21 cellular contexts compared by ENCODE assay signal in the genomic region with DNA sequence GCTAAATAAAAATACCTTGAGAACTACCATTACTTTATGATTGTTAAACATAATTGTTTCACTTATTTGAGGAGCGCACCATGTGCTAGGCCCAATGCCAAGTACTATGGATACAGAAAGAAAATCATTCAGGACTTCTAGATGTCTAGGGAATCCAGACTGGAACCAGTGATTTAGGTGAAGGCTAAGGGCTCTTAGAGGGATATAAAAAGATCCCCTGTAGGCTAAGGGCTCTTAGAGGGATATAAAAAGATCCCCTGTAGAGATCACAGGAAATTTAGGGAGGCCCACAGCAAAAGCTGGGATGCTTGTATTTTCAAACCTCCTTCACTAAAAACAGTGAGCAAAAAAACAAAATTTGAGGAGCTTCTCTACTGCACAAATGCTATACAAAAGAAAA.
"Had no signal": no experiment of that assay in that cellular context is flagged by ENCODE, and none has a peak within 500 bp of the region (broad histone marks: within the 10 kb centered on the region; RNA-seq: fewer than 3 reads in every experiment).

No MANE protein-coding gene starts in this region.

- H3K9me3 Mint-ChIP-seq: activated B cell treated with CpG ODN at 0.5 μM for 24 hours; activated naive CD4-positive, alpha-beta T cell treated with anti-CD3 and anti-CD28 coated beads for 36 hours; activated T-cell treated with anti-CD3 and anti-CD28 coated beads, Interleukin-2, amount 50 U/mL, for 4 hours; mesothelial cell of epicardium had no signal

- DNase-seq: activated B cell treated with CpG ODN at 0.5 μM for 24 hours; activated CD4-positive, alpha-beta T cell treated with anti-CD3 and anti-CD28 coated beads for 4 hours; activated CD8-positive, alpha-beta memory T cell treated with anti-CD3 and anti-CD28 coated beads, Interleukin-2, amount 50 U/mL, for 4 hours; activated CD8-positive, alpha-beta T cell treated with anti-CD3 and anti-CD28 coated beads, Interleukin-2, amount 10 ng/mL, durations not matched to agents 7 days and 5 days; activated naive CD4-positive, alpha-beta T cell treated with anti-CD3 and anti-CD28 coated beads for 36 hours; activated T-cell treated with anti-CD3 and anti-CD28 coated beads, Interleukin-2, amount 50 U/mL, for 4 hours; body of pancreas; caudate nucleus; dorsolateral prefrontal cortex; foreskin fibroblast; glutamatergic neuron; hippocampal formation; occipital lobe; stimulated activated naive CD8-positive, alpha-beta T cell treated with anti-CD3 and anti-CD28 coated beads, Interleukin-15, Interleukin-2, amounts not matched to agents 100 U/mL and 50 U/mL, for 24 hours; substantia nigra; T-helper 9 cell; tibial artery; uterus had no signal

- H3K4me3 ChIP-seq: body of pancreas, dorsolateral prefrontal cortex, lung, right atrium auricular region, tibial artery, uterus had no signal

- H3K27ac Mint-ChIP-seq: activated B cell treated with CpG ODN at 0.5 μM for 24 hours; activated CD8-positive, alpha-beta T cell treated with anti-CD3 and anti-CD28 coated beads, Interleukin-2, amount 10 ng/mL, durations not matched to agents 7 days and 5 days; activated naive CD4-positive, alpha-beta T cell treated with anti-CD3 and anti-CD28 coated beads for 36 hours had no signal

- H3K4me3 Mint-ChIP-seq: activated B cell treated with CpG ODN at 0.5 μM for 24 hours; activated CD8-positive, alpha-beta T cell treated with anti-CD3 and anti-CD28 coated beads, Interleukin-2, amount 10 ng/mL, durations not matched to agents 7 days and 5 days; activated naive CD4-positive, alpha-beta T cell treated with anti-CD3 and anti-CD28 coated beads for 36 hours; activated T-cell treated with anti-CD3 and anti-CD28 coated beads, Interleukin-2, amount 50 U/mL, for 4 hours; mesothelial cell of epicardium had no signal

- ATAC-seq: activated CD8-positive, alpha-beta T cell treated with anti-CD3 and anti-CD28 coated beads, Interleukin-2, amount 10 ng/mL, durations not matched to agents 7 days and 5 days; activated T-cell treated with anti-CD3 and anti-CD28 coated beads, Interleukin-2, amount 50 U/mL, for 4 hours; body of pancreas; stimulated activated naive CD8-positive, alpha-beta T cell treated with anti-CD3 and anti-CD28 coated beads, Interleukin-15, Interleukin-2, amounts not matched to agents 100 U/mL and 50 U/mL, for 24 hours had no signal

- H3K27me3 Mint-ChIP-seq: activated B cell treated with CpG ODN at 0.5 μM for 24 hours had no signal

- H3K27me3 ChIP-seq: body of pancreas, dorsolateral prefrontal cortex, right atrium auricular region, tibial artery, uterus had no signal

- H3K4me1 ChIP-seq: uterus had no signal

- H3K9me3 ChIP-seq: body of pancreas, right atrium auricular region, tibial artery, uterus had no signal

- H3K36me3 ChIP-seq: uterus had no signal

- H3K27ac ChIP-seq: dorsolateral prefrontal cortex, right atrium auricular region, tibial artery, uterus had no signal
